ENCODE assay signal across 24 cellular contexts in the genomic region with DNA sequence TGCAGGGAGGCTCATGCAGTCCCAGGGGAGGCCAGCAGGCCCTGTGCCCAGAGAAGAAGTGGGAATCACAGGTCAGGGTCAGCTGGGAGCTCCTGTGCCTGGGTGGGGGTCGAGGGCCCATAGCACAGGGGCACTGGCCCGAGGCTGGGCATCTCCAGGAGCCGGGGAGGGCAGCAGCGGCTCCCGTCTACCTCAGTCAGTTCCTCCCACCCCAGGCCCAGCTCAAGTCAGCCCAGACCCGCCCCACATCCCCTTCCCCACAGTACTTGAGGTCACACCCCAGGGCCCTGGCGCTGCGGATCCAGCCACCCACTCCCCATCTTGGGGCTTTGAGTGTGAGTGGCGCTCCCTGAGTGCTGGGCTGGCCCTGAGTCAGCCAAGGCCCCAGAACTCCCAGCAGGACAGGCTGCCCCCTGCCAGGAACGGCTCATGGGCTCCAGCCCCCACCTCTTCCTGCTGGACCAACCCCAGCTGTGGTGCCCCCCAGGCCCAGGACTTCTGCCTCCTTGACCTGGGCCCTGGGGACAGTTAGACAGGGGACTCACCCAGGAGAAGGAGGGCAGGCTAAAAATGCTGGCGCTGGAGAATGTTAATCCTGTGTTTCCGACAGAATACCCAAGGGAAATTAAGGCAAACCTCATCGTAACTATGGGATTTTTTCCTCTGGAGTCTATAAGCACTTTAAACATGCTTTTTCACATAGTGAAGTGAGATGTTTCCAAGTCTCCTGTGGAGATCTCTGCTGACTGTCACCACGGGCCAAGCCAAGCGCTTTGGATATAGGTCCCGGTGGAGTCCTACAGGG.
"Had no signal": no experiment of that assay in that cellular context is flagged by ENCODE, and none has a peak within 500 bp of the region (broad histone marks: within the 10 kb centered on the region; RNA-seq: fewer than 3 reads in every experiment).

No MANE protein-coding gene starts in this region.

- H3K4me1 ChIP-seq: colonic mucosa, gastrocnemius medialis, lower lobe of right lung, parathyroid adenoma, stomach had no signal

- DNase-seq: cerebellar nuclear complex; colonic mucosa; dermis blood vessel endothelial cell; effector memory CD4-positive, alpha-beta T cell; gastrocnemius medialis; head of caudate nucleus; left cardiac atrium; left ventricle myocardium superior; lower lobe of right lung; natural killer cell; stimulated activated CD4-positive, alpha-beta T cell treated with anti-CD3 and anti-CD28 coated beads, Interleukin-12 subunit alpha, Interleukin-12 subunit beta, amount 100 ng/mL, for 4 hours; stimulated activated CD4-positive, alpha-beta T cell treated with anti-CD3 and anti-CD28 coated beads, Interleukin-1b, Interleukin-23, amount 100 ng/mL, for 48 hours; stimulated activated CD4-positive, alpha-beta T cell treated with anti-CD3 and anti-CD28 coated beads, Interleukin-4, amount 100 ng/mL, for 1 hour; stimulated activated CD8-positive, alpha-beta memory T cell treated with anti-CD3 and anti-CD28 coated beads, Interleukin-4, amount 100 ng/mL, for 48 hours; stimulated activated naive CD4-positive, alpha-beta T cell; stomach; testis; tibial artery had no signal

- H3K9ac ChIP-seq: parathyroid adenoma had no signal

- H3K27me3 ChIP-seq: colonic mucosa, hepatocyte, neutrophil, stomach, testis had no signal

- H3K9me3 ChIP-seq: colonic mucosa, esophagus muscularis mucosa, gastrocnemius medialis, lower lobe of right lung, neutrophil, stomach, testis, tibial artery had no signal

- H3K4me2 ChIP-seq: hepatocyte, smooth muscle cell had no signal

- H2AFZ ChIP-seq: hepatocyte, parathyroid adenoma had no signal

- H3K36me3 ChIP-seq: colonic mucosa, esophagus muscularis mucosa, gastrocnemius medialis, lower lobe of right lung, stomach, tibial artery had no signal

- H3K4me3 ChIP-seq: colonic mucosa, esophagus muscularis mucosa, gastrocnemius medialis, hepatocyte, lower lobe of right lung, smooth muscle cell, stomach, testis, tibial artery had no signal

- H3K27ac ChIP-seq: colonic mucosa, esophagus muscularis mucosa, gastrocnemius medialis, hepatocyte, lower lobe of right lung, neutrophil, parathyroid adenoma, stomach, testis, tibial artery had no signal

- ATAC-seq: gastrocnemius medialis, left cardiac atrium, left ventricle myocardium superior, lower lobe of right lung, natural killer cell, sciatic nerve had no signal

- H3K79me2 ChIP-seq: hepatocyte, parathyroid adenoma had no signal
